In genomic region chr2:72993147-72993546, GRCh38 we compare ENCODE assay signal across 8 cellular contexts.
A peak's percentile ranks its signal among the peaks of the same experiment; 100 is the strongest.
DNase-seq lines count a peak whose midpoint lies in the region; ATAC-seq and TF ChIP-seq lines count a peak whose summit lies in the region.

No MANE protein-coding gene starts in this region.

- no peak overlapping the region for H3K4me3 Mint-ChIP-seq in activated T-cell treated with anti-CD3 and anti-CD28 coated beads, Interleukin-2, amount 50 U/mL, for 24 hours

- H3K9me3 Mint-ChIP-seq in activated T-cell treated with anti-CD3 and anti-CD28 coated beads, Interleukin-2, amount 50 U/mL, for 24 hours: no peaks in the 10 kb centered on the region

- WGBS in ovary, 3 donors: 31 to 51% (median 44%) methylated on average over 2 of the region's 2 CpGs

- H3K36me3 Mint-ChIP-seq in activated T-cell treated with anti-CD3 and anti-CD28 coated beads, Interleukin-2, amount 50 U/mL, for 24 hours (ENCODE audit: low read depth): no peaks in the 10 kb centered on the region

- DNase-seq in AG09319 (ENCODE audit: extremely low read depth, low read depth) (no peak), GM12864 (ENCODE audit: low read depth) (no peak), NCI-H2227 treated with DMSO at 0.1 percent for 48 hours (lab: John Stamatoyannopoulos, UW) (peak; percentile 4), fibroblast of villous mesenchyme (ENCODE audit: low read depth) (peak; percentile 26), ovary (peak in 2 of 5 donors; percentile 7 to 23)
- peak; percentile 62 for DNase-seq in activated T-cell treated with anti-CD3 and anti-CD28 coated beads, Interleukin-2, amount 50 U/mL, for 24 hours

- H3K36me3 ChIP-seq in ovary: no peaks in the 10 kb centered on the region

- no peaks in the 10 kb centered on the region for H3K9me3 ChIP-seq in ovary

- H3K27ac Mint-ChIP-seq in activated T-cell treated with anti-CD3 and anti-CD28 coated beads, Interleukin-2, amount 50 U/mL, for 24 hours: no peak overlapping the region

- intact Hi-C loops in ovary (cut with DNase I): loop anchor here (5.0 to 10.0 kb wide), 3 partner anchors 169 to 182 kb away; no protein-coding TSS in a partner anchor

- peak; percentile 75 for TF ChIP-seq CTCF in AG09319 (IDR thresholded peaks at IDR 0.05; ENCODE audit: low read depth, low read length)
- peak; percentile 81 for TF ChIP-seq CTCF in GM12864 (IDR thresholded peaks at IDR 0.05; ENCODE audit: low read depth, low read length, missing control alignments)
- TF ChIP-seq CTCF in fibroblast of villous mesenchyme (IDR thresholded peaks at IDR 0.05; ENCODE audit: insufficient read depth, low read depth, low read length): peak; percentile 75
- TF ChIP-seq CTCF in ovary (IDR thresholded peaks at IDR 0.05): peak; percentile 24 to 64 (median 36)

- no peak overlapping the region for H3K4me3 ChIP-seq in GM12864 (ENCODE audit: low read depth, low read length)
- no peak overlapping the region for H3K4me3 ChIP-seq in fibroblast of villous mesenchyme (ENCODE audit: low read depth, low read length)
- no peak overlapping the region for H3K4me3 ChIP-seq in ovary

- H3K4me1 Mint-ChIP-seq in activated T-cell treated with anti-CD3 and anti-CD28 coated beads, Interleukin-2, amount 50 U/mL, for 24 hours (ENCODE audit: low read depth): no peaks in the 10 kb centered on the region

- H3K27me3 ChIP-seq in ovary: no peaks in the 10 kb centered on the region

- TF ChIP-seq EP300 in ovary (IDR thresholded peaks at IDR 0.05): no peak

- no peak overlapping the region for H3K27ac ChIP-seq in ovary

- H3K27me3 Mint-ChIP-seq in activated T-cell treated with anti-CD3 and anti-CD28 coated beads, Interleukin-2, amount 50 U/mL, for 24 hours: no peaks in the 10 kb centered on the region

- ATAC-seq in GM18519 (IDR thresholded peaks at IDR 0.05; ENCODE audit: low FRiP score, unreplicated experiment) (no peak), HG03280 (IDR thresholded peaks at IDR 0.05; ENCODE audit: unreplicated experiment) (no peak)

- TF ChIP-seq POLR2A in ovary (IDR thresholded peaks at IDR 0.05): no peak

- no peaks in the 10 kb centered on the region for H3K4me1 ChIP-seq in ovary (ENCODE audit: insufficient read depth)

Comparison
In these comparisons a context has a peak if more than half of its experiments do, and no peak if none do; other contexts are left out.
1. DNase-seq: peak in NCI-H2227 treated with DMSO at 0.1 percent for 48 hours (single experiment), activated T-cell treated with anti-CD3 and anti-CD28 coated beads, Interleukin-2, amount 50 U/mL, for 24 hours (single experiment) and fibroblast of villous mesenchyme (single experiment); none in AG09319 (single experiment) and GM12864 (single experiment).
2. Peak in every context shown above with its lines, with median percentiles within 50 percentile points of each other: CTCF ChIP-seq.